1 cellular context compared by ENCODE assay signal in the genomic region with DNA sequence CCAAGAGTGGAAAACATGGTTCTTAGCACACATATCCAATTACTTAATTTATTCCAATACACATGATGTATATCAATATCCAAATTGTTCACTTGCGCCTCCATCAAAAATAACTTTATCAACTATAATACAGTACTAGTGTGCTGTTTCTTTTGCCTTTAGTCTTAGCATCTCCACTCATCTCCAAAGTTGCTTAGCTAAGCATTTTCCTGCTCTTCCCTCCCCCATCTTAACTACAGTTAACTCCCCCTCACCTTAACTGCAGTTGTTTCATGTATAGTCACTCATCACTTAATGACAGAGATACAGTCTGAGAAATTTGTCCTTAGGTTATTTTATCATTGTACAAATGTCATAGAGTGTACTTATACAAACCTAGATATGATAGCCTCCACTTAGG.
TF ChIP-seq lines count a peak whose summit lies in the region.

No MANE protein-coding gene starts in this region.

TF ChIP-seq in K562, 482 proteins besides CTCF, POLR2A, EP300 and RAD21 (continued from another document):
- TF ChIP-seq ZNF316 (IDR thresholded peaks at IDR 0.05) (peak; percentile 18; the same call in 1 of the 2 replicates), TRIM28 (IDR thresholded peaks at IDR 0.05) (no peak), OTX1 (CRISPR knock-in tag; IDR thresholded peaks at IDR 0.05) (no peak), RBM14 (IDR thresholded peaks at IDR 0.05; ENCODE audit: borderline replicate concordance, insufficient read depth, low read depth, low read length) (no peak), CTBP1 (IDR thresholded peaks at IDR 0.05; ENCODE audit: borderline replicate concordance) (no peak), TCFL5 (CRISPR knock-in tag; conservative IDR thresholded peaks at IDR 0.05) (no peak), NFIC (IDR thresholded peaks at IDR 0.05) (no peak), SOX6 (IDR thresholded peaks at IDR 0.05) (no peak)
TF ChIP-seq in K562: peak in this region for 4.
